In genomic region chr11:64833198-64833502, GRCh38 we compare ENCODE assay signal across 33 cellular contexts.
"Had no signal": no experiment of that assay in that cellular context is flagged by ENCODE, and none has a peak within 500 bp of the region (broad histone marks: within the 10 kb centered on the region; RNA-seq: fewer than 3 reads in every experiment).

No MANE protein-coding gene starts in this region.

- H3K27ac Mint-ChIP-seq: activated B cell treated with CpG ODN at 0.5 μM for 24 hours; activated CD8-positive, alpha-beta T cell treated with anti-CD3 and anti-CD28 coated beads for 36 hours; activated naive CD8-positive, alpha-beta T cell; activated T-helper 17 cell treated with anti-CD3 and anti-CD28 coated beads, Interleukin-2, amount 50 U/mL, for 72 hours; dendritic cell treated with granulocyte-macrophage colony-stimulating factor and Interleukin-4, amounts not matched to agents 40 ng/mL and 50 ng/mL, for 4 days; effector memory CD8-positive, alpha-beta T cell; T-helper 17 cell; T-helper 2 cell treated with Interferon-gamma antibody and Interleukin-4, amounts not matched to agents 5 μg/mL and 100 μg/mL, for 36 hours had no signal

- H3K27me3 Mint-ChIP-seq: activated B cell treated with CpG ODN at 0.5 μM for 24 hours; activated CD8-positive, alpha-beta T cell treated with anti-CD3 and anti-CD28 coated beads for 36 hours; activated naive CD8-positive, alpha-beta T cell; activated T-helper 17 cell treated with anti-CD3 and anti-CD28 coated beads, Interleukin-2, amount 50 U/mL, for 72 hours; effector memory CD8-positive, alpha-beta T cell; T-helper 17 cell had no signal

- H3K4me1 ChIP-seq: colonic mucosa, esophagus muscularis mucosa, foreskin keratinocyte, gastrocnemius medialis, heart left ventricle had no signal

- H3K36me3 Mint-ChIP-seq: activated naive CD8-positive, alpha-beta T cell had no signal

- H3K27ac ChIP-seq: brain microvascular endothelial cell, colonic mucosa, dorsolateral prefrontal cortex, esophagus muscularis mucosa, foreskin keratinocyte, gastrocnemius medialis, heart left ventricle, WERI-Rb-1 had no signal

- ATAC-seq: activated CD4-positive, CD25-positive, alpha-beta regulatory T cell treated with anti-CD3 and anti-CD28 coated beads, Interleukin-2, amount 50 U/mL, for 24 hours; activated CD8-positive, alpha-beta T cell treated with anti-CD3 and anti-CD28 coated beads for 36 hours; activated T-cell treated with anti-CD3 and anti-CD28 coated beads, Interleukin-2, amount 50 U/mL, for 4 hours; activated T-helper 17 cell treated with anti-CD3 and anti-CD28 coated beads, Interleukin-2, amount 50 U/mL, for 72 hours; effector memory CD8-positive, alpha-beta T cell; foreskin keratinocyte; gastrocnemius medialis; heart left ventricle; T-helper 17 cell had no signal

- H3K27me3 ChIP-seq: brain microvascular endothelial cell, colonic mucosa, dorsolateral prefrontal cortex, esophagus muscularis mucosa, foreskin keratinocyte, gastrocnemius medialis, heart left ventricle had no signal

- H3K36me3 ChIP-seq: brain microvascular endothelial cell, esophagus muscularis mucosa, gastrocnemius medialis, heart left ventricle had no signal

- H3K9me3 ChIP-seq: colonic mucosa, esophagus muscularis mucosa, gastrocnemius medialis, heart left ventricle had no signal

- H3K9me3 Mint-ChIP-seq: activated B cell treated with CpG ODN at 0.5 μM for 24 hours; activated CD8-positive, alpha-beta T cell treated with anti-CD3 and anti-CD28 coated beads for 36 hours; activated T-cell treated with anti-CD3 and anti-CD28 coated beads, Interleukin-2, amount 50 U/mL, for 4 hours; activated T-helper 17 cell treated with anti-CD3 and anti-CD28 coated beads, Interleukin-2, amount 50 U/mL, for 72 hours; dendritic cell treated with granulocyte-macrophage colony-stimulating factor and Interleukin-4, amounts not matched to agents 40 ng/mL and 50 ng/mL, for 4 days; effector memory CD8-positive, alpha-beta T cell; T-helper 2 cell treated with Interferon-gamma antibody and Interleukin-4, amounts not matched to agents 5 μg/mL and 100 μg/mL, for 36 hours had no signal

- DNase-seq: activated B cell treated with CpG ODN at 0.5 μM for 24 hours; activated CD4-positive, alpha-beta T cell treated with anti-CD3 and anti-CD28 coated beads for 48 hours; activated CD4-positive, alpha-beta T cell treated with anti-CD3 and anti-CD28 coated beads, Interleukin-2, amount 50 U/mL, for 1 hour; activated CD4-positive, alpha-beta T cell treated with anti-CD3 and anti-CD28 coated beads, Interleukin-2, amount 50 U/mL, for 48 hours; activated CD8-positive, alpha-beta memory T cell treated with anti-CD3 and anti-CD28 coated beads for 24 hours; activated CD8-positive, alpha-beta T cell treated with anti-CD3 and anti-CD28 coated beads for 36 hours; activated effector memory CD4-positive, alpha-beta T cell treated with Interleukin-2 at 50 U/mL for 16 hours; activated gamma-delta T cell treated with Interleukin-2 at 50 U/mL for 16 hours; activated naive CD4-positive, alpha-beta T cell treated with anti-CD3 and anti-CD28 coated beads, Interleukin-2, amount 50 U/mL, for 16 hours; activated naive CD4-positive, alpha-beta T cell treated with Interleukin-2 at 50 U/mL for 16 hours; activated T-cell treated with anti-CD3 and anti-CD28 coated beads, Interleukin-2, amount 50 U/mL, for 4 hours; amniotic stem cell; anterior cingulate cortex; brain microvascular endothelial cell; caudate nucleus; colonic mucosa; dorsolateral prefrontal cortex; effector CD4-positive, alpha-beta T cell; effector memory CD8-positive, alpha-beta T cell; erythroblast; foreskin keratinocyte; gastrocnemius medialis; glutamatergic neuron; T-helper 17 cell; T1000; WERI-Rb-1 had no signal

- H3K4me3 ChIP-seq: colonic mucosa, dorsolateral prefrontal cortex, esophagus muscularis mucosa, gastrocnemius medialis, heart left ventricle had no signal

- H3K4me3 Mint-ChIP-seq: activated B cell treated with CpG ODN at 0.5 μM for 24 hours; activated CD8-positive, alpha-beta T cell treated with anti-CD3 and anti-CD28 coated beads for 36 hours; activated naive CD8-positive, alpha-beta T cell; activated T-cell treated with anti-CD3 and anti-CD28 coated beads, Interleukin-2, amount 50 U/mL, for 4 hours; activated T-helper 17 cell treated with anti-CD3 and anti-CD28 coated beads, Interleukin-2, amount 50 U/mL, for 72 hours; dendritic cell treated with granulocyte-macrophage colony-stimulating factor and Interleukin-4, amounts not matched to agents 40 ng/mL and 50 ng/mL, for 4 days; effector memory CD8-positive, alpha-beta T cell; T-helper 17 cell; T-helper 2 cell treated with Interferon-gamma antibody and Interleukin-4, amounts not matched to agents 5 μg/mL and 100 μg/mL, for 36 hours had no signal

- H3K4me1 Mint-ChIP-seq: activated T-helper 17 cell treated with anti-CD3 and anti-CD28 coated beads, Interleukin-2, amount 50 U/mL, for 72 hours had no signal
